In genomic region chr1:112619518-112620458, GRCh38 we compare ENCODE assay signal across 1 cellular context.
TF ChIP-seq lines count a peak whose summit lies in the region.

TSS of gene CAPZA1 (plus strand) at chr1:112619832. CDS start at chr1:112619845, 13 bp downstream.

TF ChIP-seq in IMR-90, 13 proteins besides CTCF, POLR2A, EP300 and RAD21 (continued from another document):
- TF ChIP-seq ELK1 (IDR thresholded peaks at IDR 0.05; ENCODE audit: borderline replicate concordance, low read depth, low read length), result no peak
